In the genomic region with DNA sequence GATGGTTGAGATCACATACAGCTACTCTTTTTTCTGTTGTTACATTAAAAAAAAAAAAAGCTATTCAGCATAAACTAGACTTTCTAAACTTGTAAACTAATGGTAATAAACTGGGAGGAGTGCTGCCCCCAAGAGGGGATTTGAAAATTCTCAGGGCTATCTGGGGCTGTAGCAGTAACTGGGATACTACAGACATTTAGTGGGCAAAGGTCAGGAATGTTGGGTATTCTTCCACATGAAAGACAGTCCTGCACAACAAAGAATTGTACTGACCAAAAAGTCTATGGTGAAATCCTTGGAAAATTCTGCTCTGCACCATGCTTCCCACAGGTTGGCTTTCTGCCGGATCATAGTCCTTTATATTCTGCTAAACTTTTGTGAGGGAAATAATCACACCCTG, we compare ENCODE assay signal across 1 cellular context.
TF ChIP-seq lines count a peak whose summit lies in the region.

No MANE protein-coding gene starts in this region.

TF ChIP-seq in liver, 16 proteins besides CTCF, POLR2A, EP300 and RAD21 (continued from another document):
- TF ChIP-seq, protein P1, sequence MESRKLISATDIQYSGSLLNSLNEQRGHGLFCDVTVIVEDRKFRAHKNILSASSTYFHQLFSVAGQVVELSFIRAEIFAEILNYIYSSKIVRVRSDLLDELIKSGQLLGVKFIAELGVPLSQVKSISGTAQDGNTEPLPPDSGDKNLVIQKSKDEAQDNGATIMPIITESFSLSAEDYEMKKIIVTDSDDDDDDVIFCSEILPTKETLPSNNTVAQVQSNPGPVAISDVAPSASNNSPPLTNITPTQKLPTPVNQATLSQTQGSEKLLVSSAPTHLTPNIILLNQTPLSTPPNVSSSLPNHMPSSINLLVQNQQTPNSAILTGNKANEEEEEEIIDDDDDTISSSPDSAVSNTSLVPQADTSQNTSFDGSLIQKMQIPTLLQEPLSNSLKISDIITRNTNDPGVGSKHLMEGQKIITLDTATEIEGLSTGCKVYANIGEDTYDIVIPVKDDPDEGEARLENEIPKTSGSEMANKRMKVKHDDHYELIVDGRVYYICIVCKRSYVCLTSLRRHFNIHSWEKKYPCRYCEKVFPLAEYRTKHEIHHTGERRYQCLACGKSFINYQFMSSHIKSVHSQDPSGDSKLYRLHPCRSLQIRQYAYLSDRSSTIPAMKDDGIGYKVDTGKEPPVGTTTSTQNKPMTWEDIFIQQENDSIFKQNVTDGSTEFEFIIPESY (IDR thresholded peaks at IDR 0.05): no peak
- TF ChIP-seq EGR1 (IDR thresholded peaks at IDR 0.05; ENCODE audit: low read depth in 2 of 2): no peak
- TF ChIP-seq RXRA (IDR thresholded peaks at IDR 0.05): peak in 1 of 2 donors; percentile 19
- no peak for TF ChIP-seq TAF1 (conservative IDR thresholded peaks at IDR 0.05)
- TF ChIP-seq, protein P2, sequence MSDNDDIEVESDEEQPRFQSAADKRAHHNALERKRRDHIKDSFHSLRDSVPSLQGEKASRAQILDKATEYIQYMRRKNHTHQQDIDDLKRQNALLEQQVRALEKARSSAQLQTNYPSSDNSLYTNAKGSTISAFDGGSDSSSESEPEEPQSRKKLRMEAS (IDR thresholded peaks at IDR 0.05): no peak
- peak; percentile 25 for TF ChIP-seq SP1 (IDR thresholded peaks at IDR 0.05)
- TF ChIP-seq YY1 (IDR thresholded peaks at IDR 0.05): no peak
